8 cellular contexts compared by ENCODE assay signal in genomic region chr5:90161399-90161798, GRCh38.
DNase-seq lines count a peak whose midpoint lies in the region; ATAC-seq, FAIRE-seq and TF ChIP-seq lines count a peak whose summit lies in the region.
"Had no signal": no experiment of that assay in that cellular context is flagged by ENCODE, and none has a peak within 500 bp of the region (broad histone marks: within the 10 kb centered on the region; RNA-seq: fewer than 3 reads in every experiment).

No MANE protein-coding gene starts in this region.

- no peak for DNase-seq in GM12891 (ENCODE audit: insufficient read length, low spot score)
- DNase-seq in astrocyte of the cerebellum (ENCODE audit: low read depth), result no peak
- DNase-seq in left kidney (ENCODE audit: low read depth, low spot score), result peak; percentile 71
- no peak for DNase-seq in SHP77 treated with DMSO at 0.1 percent for 48 hours (lab: John Stamatoyannopoulos, UW)
- DNase-seq in natural killer cell, result no peak

- in situ Hi-C loops in astrocyte of the cerebellum (cut with HindIII; ENCODE audit: low sequenced_read_pairs), result no loop called here

- intact Hi-C loops in natural killer cell (cut with micrococcal nuclease), result loop anchor here (10.0 kb wide), 1 partner anchor 1437 kb away; no protein-coding TSS in a partner anchor

- TF ChIP-seq CTCF in astrocyte of the cerebellum (IDR thresholded peaks at IDR 0.05; ENCODE audit: low read depth, low read length, missing control alignments), result peak; percentile 22
- no peak for TF ChIP-seq CTCF in natural killer cell (IDR thresholded peaks at IDR 0.05)

- no peak overlapping the region for H3K4me3 ChIP-seq in astrocyte of the cerebellum (ENCODE audit: low read depth, low read length)
- H3K4me3 ChIP-seq: Peyer's patch had no signal

- peaks cover 0 to 2% of the 10 kb centered on the region in 2 donors for H3K9me3 Mint-ChIP-seq in natural killer cell

- H3K4me3 Mint-ChIP-seq in natural killer cell, result no peak overlapping the region

- ATAC-seq in HG03354 (IDR thresholded peaks at IDR 0.05; ENCODE audit: poor library complexity, severe bottlenecking, unreplicated experiment) (peak; percentile 74), HG02610 (IDR thresholded peaks at IDR 0.05; ENCODE audit: unreplicated experiment) (no peak), natural killer cell (no peak)

- H3K27ac Mint-ChIP-seq in natural killer cell, result no peak overlapping the region

- no peak for TF ChIP-seq POLR2A in GM12891 (IDR thresholded peaks at IDR 0.05; ENCODE audit: low read depth, low read length)

- H3K36me3 Mint-ChIP-seq in natural killer cell, result no peaks in the 10 kb centered on the region

- no peaks in the 10 kb centered on the region for H3K4me1 Mint-ChIP-seq in natural killer cell

- H3K27me3 Mint-ChIP-seq in natural killer cell (ENCODE audit: low read depth in 2 of 2), result peaks cover 0 to 4% of the 10 kb centered on the region in 2 donors

- peak; percentile 13 for FAIRE-seq in GM12891 (lab: Jason Lieb, UNC)

TF ChIP-seq in GM12891, 5 proteins besides CTCF, POLR2A, EP300 and RAD21:
- TF ChIP-seq POLR2AphosphoS5 (IDR thresholded peaks at IDR 0.05; ENCODE audit: low read depth, low read length), result no peak
- no peak for TF ChIP-seq PAX5 (IDR thresholded peaks at IDR 0.05; ENCODE audit: insufficient read depth, low read length, severe bottlenecking)
- no peak for TF ChIP-seq POU2F2 (IDR thresholded peaks at IDR 0.05; ENCODE audit: low read depth, low read length)
- no peak for TF ChIP-seq SPI1 (IDR thresholded peaks at IDR 0.05; ENCODE audit: low read depth, low read length)
- no peak for TF ChIP-seq TAF1 (IDR thresholded peaks at IDR 0.05; ENCODE audit: low read depth, low read length)
